In genomic region chr6:132511159-132511835, GRCh38 we compare ENCODE assay signal across 9 cellular contexts. TPM values are rescaled to one million over a fixed set of nuclear protein-coding genes. Genes with fewer than 3 reads are reported as not detected.
DNase-seq lines count a peak whose midpoint lies in the region; ATAC-seq and TF ChIP-seq lines count a peak whose summit lies in the region.
"Had no signal": no experiment of that assay in that cellular context is flagged by ENCODE, and none has a peak within 500 bp of the region (broad histone marks: within the 10 kb centered on the region; RNA-seq: fewer than 3 reads in every experiment).

No MANE protein-coding gene starts in this region.

- no peak for ATAC-seq in activated naive CD4-positive, alpha-beta T cell treated with anti-CD3 and anti-CD28 coated beads, Interleukin-2, amount 50 U/mL, for 72 hours

- H3K36me3 Mint-ChIP-seq in activated naive CD4-positive, alpha-beta T cell treated with anti-CD3 and anti-CD28 coated beads, Interleukin-2, amount 50 U/mL, for 72 hours, result peaks cover 8 to 11% of the 10 kb centered on the region in 2 donors

- no peak overlapping the region for H3K27ac Mint-ChIP-seq in activated naive CD4-positive, alpha-beta T cell treated with anti-CD3 and anti-CD28 coated beads, Interleukin-2, amount 50 U/mL, for 72 hours

- H3K4me1 ChIP-seq in OCI-LY3 (ENCODE audit: low read length), result peaks cover 35% of the 10 kb centered on the region
- peaks cover 3% of the 10 kb centered on the region for H3K4me1 ChIP-seq in rectal smooth muscle tissue (ENCODE audit: control insufficient read depth, insufficient read depth, low read length)

- DNase-seq in GM12865 (ENCODE audit: low read depth) (peak; percentile 59), epithelial cell of proximal tubule (ENCODE audit: low read depth) (no peak), NCI-H1105 (lab: John Stamatoyannopoulos, UW) (no peak), HK-2 (ENCODE audit: unreplicated experiment) (no peak), NCI-H1092 (lab: John Stamatoyannopoulos, UW) (no peak)
- no peak for DNase-seq in activated naive CD4-positive, alpha-beta T cell treated with anti-CD3 and anti-CD28 coated beads, Interleukin-2, amount 50 U/mL, for 72 hours (ENCODE audit: low spot score in 2 of 2)

- H3K4me3 ChIP-seq in GM12865 (ENCODE audit: low read depth, low read length) (peak overlapping the region; percentile 88), OCI-LY3 (ENCODE audit: low read length) (peak overlapping the region; percentile 91), epithelial cell of proximal tubule (ENCODE audit: low read depth, low read length) (peak overlapping the region; percentile 72), rectal smooth muscle tissue (ENCODE audit: low read length) (peak overlapping the region; percentile 46)

- H2AFZ ChIP-seq in OCI-LY3 (ENCODE audit: low read depth, low read length), result no peak overlapping the region

- no peaks in the 10 kb centered on the region for H3K9me3 ChIP-seq in OCI-LY3 (ENCODE audit: insufficient read depth, low read length)

- peaks cover 60% of the 10 kb centered on the region for H3K79me2 ChIP-seq in OCI-LY3 (ENCODE audit: low read length)

- H3K27ac ChIP-seq in OCI-LY3 (ENCODE audit: low read length) (peak overlapping the region; percentile 82), rectal smooth muscle tissue (ENCODE audit: low read depth, low read length) (no peak overlapping the region)

- TF ChIP-seq CTCF in GM12865 (IDR thresholded peaks at IDR 0.05; ENCODE audit: insufficient read depth, low read depth, low read length, missing control alignments), result no peak
- no peak for TF ChIP-seq CTCF in OCI-LY3 (IDR thresholded peaks at IDR 0.05; ENCODE audit: low read depth, low read length)
- no peak for TF ChIP-seq CTCF in epithelial cell of proximal tubule (conservative IDR thresholded peaks at IDR 0.05; ENCODE audit: low read depth, low read length)

- peaks cover 37% of the 10 kb centered on the region for H4K20me1 ChIP-seq in OCI-LY3 (ENCODE audit: insufficient read depth, low read length)

- no peaks in the 10 kb centered on the region for H3K9me3 Mint-ChIP-seq in activated naive CD4-positive, alpha-beta T cell treated with anti-CD3 and anti-CD28 coated beads, Interleukin-2, amount 50 U/mL, for 72 hours

- H3K36me3 ChIP-seq in OCI-LY3 (replicated peaks; ENCODE audit: low read depth, low read length) (peaks cover 25% of the 10 kb centered on the region), rectal smooth muscle tissue (ENCODE audit: control insufficient read depth, insufficient read depth, low read length) (no peaks in the 10 kb centered on the region)

- peak overlapping the region; percentile 74 for H3K9ac ChIP-seq in OCI-LY3 (ENCODE audit: low read length)
- no peak overlapping the region for H3K9ac ChIP-seq in rectal smooth muscle tissue (ENCODE audit: low read length)

- H3K27me3 ChIP-seq in OCI-LY3 (ENCODE audit: low read depth, low read length), result no peaks in the 10 kb centered on the region
- H3K27me3 ChIP-seq in rectal smooth muscle tissue (ENCODE audit: control insufficient read depth, insufficient read depth, low read length), result no peaks in the 10 kb centered on the region

- H3K4me2 ChIP-seq in OCI-LY3 (ENCODE audit: low read length), result peak overlapping the region; percentile 93

RNA-seq across cellular contexts. Expression of gene STX7, which starts 1.6 kb away (rescaled TPM):
- 25.8 and 36.8 TPM in 2 replicates for total RNA-seq in epithelial cell of proximal tubule
- total RNA-seq in activated naive CD4-positive, alpha-beta T cell treated with anti-CD3 and anti-CD28 coated beads, Interleukin-2, amount 50 U/mL, for 72 hours, result 10 to 100 TPM; 15.2 to 20.3 TPM

RNA-seq across cellular contexts. Expression of gene TAAR9, which starts 26.8 kb away (rescaled TPM):
- total RNA-seq in epithelial cell of proximal tubule, result not detected in 2 replicates
- total RNA-seq in activated naive CD4-positive, alpha-beta T cell treated with anti-CD3 and anti-CD28 coated beads, Interleukin-2, amount 50 U/mL, for 72 hours, result not detected
- total RNA-seq: M059J had no signal

RNA-seq across cellular contexts. Expression of gene TAAR8, which starts 41.2 kb away (rescaled TPM):
- total RNA-seq in epithelial cell of proximal tubule, result not detected in 2 replicates
- not detected for total RNA-seq in activated naive CD4-positive, alpha-beta T cell treated with anti-CD3 and anti-CD28 coated beads, Interleukin-2, amount 50 U/mL, for 72 hours
- total RNA-seq: M059J had no signal

RNA-seq across cellular contexts. Expression of gene TAAR6, which starts 58.8 kb away (rescaled TPM):
- not detected in 2 replicates for total RNA-seq in epithelial cell of proximal tubule
- total RNA-seq in activated naive CD4-positive, alpha-beta T cell treated with anti-CD3 and anti-CD28 coated beads, Interleukin-2, amount 50 U/mL, for 72 hours, result not detected
- total RNA-seq: M059J had no signal
